Comparison of ENCODE assay signal across 15 cellular contexts in genomic region chr20:50608750-50609104, GRCh38.
DNase-seq lines count a peak whose midpoint lies in the region; ATAC-seq, FAIRE-seq and TF ChIP-seq lines count a peak whose summit lies in the region.
"Had no signal": no experiment of that assay in that cellular context is flagged by ENCODE, and none has a peak within 500 bp of the region (broad histone marks: within the 10 kb centered on the region; RNA-seq: fewer than 3 reads in every experiment).

No MANE protein-coding gene starts in this region.

- no peak overlapping the region for H4K5ac ChIP-seq in IMR-90 (ENCODE audit: low read depth, low read length)

- H3K4me2 ChIP-seq in IMR-90 (ENCODE audit: low read depth, low read length), result no peak overlapping the region
- no peak overlapping the region for H3K4me2 ChIP-seq in K562 (ENCODE audit: insufficient read depth, low read length)
- no peak overlapping the region for H3K4me2 ChIP-seq in neuronal stem cell (ENCODE audit: insufficient read depth, low read length, poor library complexity, severe bottlenecking)

- H2BK120ac ChIP-seq in IMR-90 (ENCODE audit: low read depth, low read length), result no peak overlapping the region
- H2BK120ac ChIP-seq in neuronal stem cell (ENCODE audit: low read depth, low read length), result no peak overlapping the region

- no peak overlapping the region for H3K14ac ChIP-seq in IMR-90 (replicated peaks; ENCODE audit: low read depth, low read length)
- peak overlapping the region; percentile 21 for H3K14ac ChIP-seq in neuronal stem cell (ENCODE audit: low read length)

- H4K20me1 ChIP-seq in IMR-90 (ENCODE audit: insufficient read depth, low read length) (no peaks in the 10 kb centered on the region), K562 (replicated peaks; ENCODE audit: control insufficient read depth, insufficient read depth, low read length) (no peaks in the 10 kb centered on the region)

- no peaks in the 10 kb centered on the region for H3K9me3 ChIP-seq in IMR-90 (ENCODE audit: control insufficient read depth, insufficient read depth, low read length)
- H3K9me3 ChIP-seq in K562 (replicated peaks; ENCODE audit: control insufficient read depth, insufficient read depth, low read depth, low read length), result no peaks in the 10 kb centered on the region
- no peaks in the 10 kb centered on the region for H3K9me3 ChIP-seq in neuronal stem cell (replicated peaks in 1 of 2; ENCODE audit: control insufficient read depth in 2 of 2, insufficient read depth in 1 of 2, low read depth in 1 of 2, low read length in 2 of 2)
- H3K9me3 ChIP-seq: Caco-2 had no signal

- ATAC-seq in IMR-90 (ENCODE audit: low read depth), result no peak
- ATAC-seq in K562, result no peak

- no peak for FAIRE-seq in K562 (lab: Jason Lieb, UNC)
- FAIRE-seq: G401.6, GM12892 had no signal

- DNase-seq in IMR-90 (no peak), K562 (ENCODE audit: extremely low read depth in 1 of 4, low spot score in 3 of 4) (no peak), neuronal stem cell (ENCODE audit: low spot score) (no peak), COR-L47 (lab: John Stamatoyannopoulos, UW) (no peak), NOMO-1 treated with dmso at 0.1 percent for 144 hours (lab: John Stamatoyannopoulos, UW; ENCODE audit: unreplicated experiment) (no peak)
- DNase-seq in activated naive CD4-positive, alpha-beta T cell (lab: John Stamatoyannopoulos, UW), result no peak
- DNase-seq: C1 segment of cervical spinal cord; Caco-2; CD4-positive, alpha-beta memory T cell; DMS153; DND-41; GOT3; HCEC 1CT had no signal

- 95% methylated on average over 6 of the region's 13 CpGs; no CpG with 5 or more reads in 1 of the 2 experiments for WGBS in IMR-90 (ENCODE audit: extremely low coverage in 2 of 2, insufficient read length in 1 of 2), 2 experiments
- WGBS in K562 (ENCODE audit: insufficient coverage, low coverage, missing lambda C conversion rate), result 94% methylated on average over 10 of the region's 13 CpGs
- WGBS in neuronal stem cell (ENCODE audit: extremely low coverage in 2 of 2, insufficient read length in 2 of 2, insufficient replicate concordance in 1 of 2), 2 donors, result no CpG with 5 or more reads among the region's 13 CpGs

- H3K36me3 ChIP-seq in IMR-90 (ENCODE audit: control insufficient read depth, insufficient read depth, low read length) (peaks cover 4% of the 10 kb centered on the region), K562 (ENCODE audit: control insufficient read depth, insufficient read depth, low read length) (peaks cover 83% of the 10 kb centered on the region; the same call in 2 of the 3 replicates), neuronal stem cell (replicated peaks in 1 of 2; ENCODE audit: control insufficient read depth in 2 of 2, insufficient read depth in 2 of 2, low read length in 2 of 2) (peaks cover 0 to 1% of the 10 kb centered on the region in 2 donors)

- H3K9me1 ChIP-seq in IMR-90 (ENCODE audit: insufficient read depth, low read length) (no peaks in the 10 kb centered on the region), K562 (ENCODE audit: control insufficient read depth, insufficient read depth, low read length) (no peaks in the 10 kb centered on the region)

- peak overlapping the region; percentile 21 for H2AFZ ChIP-seq in IMR-90 (replicated peaks; ENCODE audit: low read length, poor library complexity)
- H2AFZ ChIP-seq in K562 (ENCODE audit: low read depth, low read length), result no peak overlapping the region
- peak overlapping the region; percentile 45 for H2AFZ ChIP-seq in neuronal stem cell (ENCODE audit: low read length)

- no peaks in the 10 kb centered on the region for H3K79me1 ChIP-seq in IMR-90 (ENCODE audit: low read depth in 1 of 2, low read length in 2 of 2)
- no peaks in the 10 kb centered on the region for H3K79me1 ChIP-seq in neuronal stem cell (ENCODE audit: low read depth, low read length)

- H3K18ac ChIP-seq in IMR-90 (ENCODE audit: low read depth, low read length), result no peak overlapping the region
- H3K18ac ChIP-seq in neuronal stem cell (ENCODE audit: low read length), result peak overlapping the region; percentile 57

- TF ChIP-seq EP300 in K562 (IDR thresholded peaks at IDR 0.05; ENCODE audit: low read length), result no peak

- no peak overlapping the region for H2BK20ac ChIP-seq in IMR-90 (ENCODE audit: low read depth, low read length)

- H3K27ac ChIP-seq in IMR-90 (ENCODE audit: insufficient read depth, low read length), result no peak overlapping the region
- H3K27ac ChIP-seq in K562 (ENCODE audit: extremely low read depth, low read depth, low read length), result no peak overlapping the region
- no peak overlapping the region for H3K27ac ChIP-seq in neuronal stem cell (replicated peaks; ENCODE audit: low read length)

- H4K8ac ChIP-seq in IMR-90 (ENCODE audit: low read depth in 2 of 2, low read length in 2 of 2), result no peak overlapping the region
- no peak overlapping the region for H4K8ac ChIP-seq in neuronal stem cell (ENCODE audit: low read depth, low read length)

- H2BK15ac ChIP-seq in IMR-90 (ENCODE audit: low read depth, low read length), result no peak overlapping the region
- H2BK15ac ChIP-seq in neuronal stem cell (ENCODE audit: low read length), result peak overlapping the region; percentile 85

- dilution Hi-C loops in IMR-90 (cut with HindIII; ENCODE audit: low sequenced_read_pairs, unreplicated experiment), result no loop called here

- POLR2A ChIA-PET in IMR-90 (lab: Charles Lee; ENCODE audit: unreplicated experiment) (no interaction called here), K562 (lab: Yijun Ruan, JAX) (no interaction called here)

- H2AK5ac ChIP-seq in IMR-90 (ENCODE audit: low read depth, low read length) (no peak overlapping the region), neuronal stem cell (ENCODE audit: low read depth, low read length) (peak overlapping the region; percentile 81)

- H2BK5ac ChIP-seq in IMR-90 (ENCODE audit: low read depth, low read length, poor library complexity, severe bottlenecking) (no peak overlapping the region), neuronal stem cell (ENCODE audit: low read length) (peak overlapping the region; percentile 82)

- H2BK12ac ChIP-seq in neuronal stem cell (ENCODE audit: low read length), result no peak overlapping the region

- CTCF ChIA-PET in IMR-90 (lab: Yijun Ruan, JAX), result interaction anchor here (0.5 kb wide), 1 partner anchor 112 kb away, joined by 3 read pairs; no protein-coding TSS in a partner anchor
- CTCF ChIA-PET in K562 (lab: Yijun Ruan, JAX; ENCODE audit: low intra/inter-chr PET ratio), result no interaction called here

- BruUV-seq in IMR-90 (replicated peaks; lab: Mats Ljungman, UMichigan), result no TSS peak
- BruUV-seq in K562 (replicated peaks; lab: Mats Ljungman, UMichigan), result no TSS peak

- no peaks in the 10 kb centered on the region for H3K79me2 ChIP-seq in K562 (ENCODE audit: control insufficient read depth, insufficient read depth, low read length)

- no peak overlapping the region for H3K56ac ChIP-seq in IMR-90 (ENCODE audit: extremely low read depth, insufficient read depth, low read length)

- H3K9ac ChIP-seq in IMR-90 (ENCODE audit: low read depth, low read length) (no peak overlapping the region), K562 (ENCODE audit: insufficient read depth in 1 of 2, low read depth in 2 of 2, low read length in 2 of 2) (no peak overlapping the region), neuronal stem cell (ENCODE audit: low read depth, low read length, poor library complexity) (peak overlapping the region; percentile 44)

- no peaks in the 10 kb centered on the region for H3K27me3 ChIP-seq in IMR-90 (ENCODE audit: control insufficient read depth, insufficient read depth, low read length)
- no peaks in the 10 kb centered on the region for H3K27me3 ChIP-seq in K562 (ENCODE audit: control insufficient read depth in 2 of 2, insufficient read depth in 2 of 2, low read length in 2 of 2)
- peaks cover 0 to 8% (median 0%) of the 10 kb centered on the region in 3 experiments for H3K27me3 ChIP-seq in neuronal stem cell (ENCODE audit: control insufficient read depth in 3 of 3, insufficient read depth in 3 of 3, low read depth in 1 of 3, low read length in 3 of 3)

- H2AK9ac ChIP-seq in IMR-90 (replicated peaks; ENCODE audit: low read depth, low read length, poor library complexity), result no peak overlapping the region

- H3K4ac ChIP-seq in IMR-90 (ENCODE audit: low read depth, low read length) (no peak overlapping the region), neuronal stem cell (ENCODE audit: low read length) (no peak overlapping the region)

- TF ChIP-seq RAD21 in IMR-90 (IDR thresholded peaks at IDR 0.05; ENCODE audit: low read length) (no peak), K562 (CRISPR knock-in tag; conservative IDR thresholded peaks at IDR 0.05 in 1 of 2, IDR thresholded peaks at IDR 0.05 in 1 of 2) (no peak)

- in situ Hi-C loops in IMR-90 (cut with MboI; ENCODE audit: low sequenced_read_pairs), result no loop called here
- in situ Hi-C loops in K562 (cut with MboI), result no loop called here

- TF ChIP-seq CTCF in IMR-90 (conservative IDR thresholded peaks at IDR 0.05; ENCODE audit: low read depth, low read length), result no peak
- TF ChIP-seq CTCF in K562 (IDR thresholded peaks at IDR 0.05 in 2 of 3, conservative IDR thresholded peaks at IDR 0.05 in 1 of 3; ENCODE audit: insufficient read depth in 2 of 3, low read depth in 1 of 3, low read length in 3 of 3), result no peak

- 0 out of 2 replicates have a peak, but pooled peaks cover 4% of the 10 kb centered on the region for H3K4me1 ChIP-seq in IMR-90 (ENCODE audit: control insufficient read depth, insufficient read depth, low read length)
- no peaks in the 10 kb centered on the region; a peak in 1 of 5 replicates for H3K4me1 ChIP-seq in K562 (replicated peaks in 1 of 2; ENCODE audit: control insufficient read depth in 2 of 2, insufficient read depth in 2 of 2, low read length in 2 of 2)
- H3K4me1 ChIP-seq in neuronal stem cell (ENCODE audit: control insufficient read depth in 2 of 2, insufficient read depth in 1 of 2, low read depth in 1 of 2, low read length in 2 of 2), result peaks cover 0 to 2% of the 10 kb centered on the region in 2 donors
- H3K4me1 ChIP-seq: Caco-2 had no signal

- TF ChIP-seq POLR2A in IMR-90 (IDR thresholded peaks at IDR 0.05; ENCODE audit: low read depth, low read length), result no peak
- TF ChIP-seq POLR2A in K562 (conservative IDR thresholded peaks at IDR 0.05), result no peak

- no peak overlapping the region for H4K91ac ChIP-seq in IMR-90 (ENCODE audit: insufficient read depth, low read depth, low read length)
- no peak overlapping the region for H4K91ac ChIP-seq in neuronal stem cell (ENCODE audit: low read depth, low read length, poor library complexity)

- intact Hi-C loops in IMR-90 (cut with micrococcal nuclease), result no loop called here
- intact Hi-C loops in K562 (cut with micrococcal nuclease), result no loop called here

- H3K4me3 ChIP-seq in IMR-90 (ENCODE audit: insufficient read depth, low read depth, low read length) (no peak overlapping the region), K562 (no peak overlapping the region), neuronal stem cell (ENCODE audit: low read length in 2 of 2) (no peak overlapping the region)

- H3K23ac ChIP-seq in IMR-90 (ENCODE audit: low read depth, low read length) (no peak overlapping the region), neuronal stem cell (ENCODE audit: low read depth, low read length, poor library complexity) (peak overlapping the region; percentile 89)

TF ChIP-seq in IMR-90, 13 proteins besides CTCF, POLR2A, EP300 and RAD21 (continues in another document):
- TF ChIP-seq NFE2L2 (IDR thresholded peaks at IDR 0.05; ENCODE audit: low read depth, low read length), result no peak

TF ChIP-seq in K562, 482 proteins besides CTCF, POLR2A, EP300 and RAD21 (continues in another document):
- TF ChIP-seq SRSF9 (IDR thresholded peaks at IDR 0.05; ENCODE audit: borderline replicate concordance, low read depth, low read length), result no peak
